Comparison of ENCODE assay signal across 8 cellular contexts in the genomic region with DNA sequence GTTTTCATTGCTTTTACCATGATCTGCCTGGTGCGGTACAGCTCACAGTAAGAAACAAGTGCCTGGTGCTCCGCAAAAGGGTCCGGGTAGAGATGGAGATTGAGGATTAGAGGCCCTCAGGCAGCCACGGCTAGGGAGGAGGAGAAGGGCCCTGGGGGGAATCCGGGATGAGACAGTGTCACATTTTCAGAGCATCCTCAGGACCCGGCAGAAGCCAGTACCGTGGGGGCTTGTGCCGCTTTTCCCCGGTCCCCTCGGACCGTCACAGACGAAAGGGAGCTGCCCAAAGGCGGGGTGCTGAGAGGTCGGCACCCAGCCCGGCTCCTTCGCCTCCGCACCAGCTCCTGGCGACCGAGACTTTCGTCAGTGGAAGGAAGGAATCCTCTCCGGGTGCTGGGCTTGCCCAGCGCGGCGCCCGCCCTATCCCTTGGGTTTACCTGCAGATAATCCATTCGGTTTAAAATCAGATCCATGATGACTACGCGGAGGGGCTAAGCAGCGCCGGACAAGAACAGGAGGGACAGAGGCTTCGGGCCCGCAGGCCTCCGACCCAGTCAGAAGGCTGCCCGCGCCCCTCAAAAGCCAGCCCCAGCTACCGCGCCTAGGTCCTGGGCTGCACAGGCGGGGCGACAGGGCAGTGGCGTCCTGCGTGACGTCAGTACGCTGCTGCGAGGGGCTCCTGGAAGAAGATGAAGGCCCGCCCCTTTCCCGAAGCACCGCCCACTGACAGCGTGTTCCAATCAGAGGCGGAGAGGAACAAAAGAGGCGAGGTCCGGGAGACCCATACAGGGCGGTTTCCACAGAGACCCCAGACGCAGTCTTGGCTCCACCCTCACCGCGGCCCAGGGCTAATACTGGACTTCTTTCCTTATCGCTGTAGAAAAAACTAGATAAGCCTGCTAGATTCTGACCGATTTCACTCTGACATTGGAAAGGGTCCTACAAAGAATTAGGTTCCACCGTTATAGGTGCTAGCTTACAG. TPM values are rescaled to one million over a fixed set of nuclear protein-coding genes. Genes with fewer than 3 reads are reported as not detected.
A peak's percentile ranks its signal among the peaks of the same experiment; 100 is the strongest.
DNase-seq lines count a peak whose midpoint lies in the region; ATAC-seq and TF ChIP-seq lines count a peak whose summit lies in the region.

A gene with protein sequence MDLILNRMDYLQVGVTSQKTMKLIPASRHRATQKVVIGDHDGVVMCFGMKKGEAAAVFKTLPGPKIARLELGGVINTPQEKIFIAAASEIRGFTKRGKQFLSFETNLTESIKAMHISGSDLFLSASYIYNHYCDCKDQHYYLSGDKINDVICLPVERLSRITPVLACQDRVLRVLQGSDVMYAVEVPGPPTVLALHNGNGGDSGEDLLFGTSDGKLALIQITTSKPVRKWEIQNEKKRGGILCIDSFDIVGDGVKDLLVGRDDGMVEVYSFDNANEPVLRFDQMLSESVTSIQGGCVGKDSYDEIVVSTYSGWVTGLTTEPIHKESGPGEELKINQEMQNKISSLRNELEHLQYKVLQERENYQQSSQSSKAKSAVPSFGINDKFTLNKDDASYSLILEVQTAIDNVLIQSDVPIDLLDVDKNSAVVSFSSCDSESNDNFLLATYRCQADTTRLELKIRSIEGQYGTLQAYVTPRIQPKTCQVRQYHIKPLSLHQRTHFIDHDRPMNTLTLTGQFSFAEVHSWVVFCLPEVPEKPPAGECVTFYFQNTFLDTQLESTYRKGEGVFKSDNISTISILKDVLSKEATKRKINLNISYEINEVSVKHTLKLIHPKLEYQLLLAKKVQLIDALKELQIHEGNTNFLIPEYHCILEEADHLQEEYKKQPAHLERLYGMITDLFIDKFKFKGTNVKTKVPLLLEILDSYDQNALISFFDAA (minus strand): TSS at position 634 of the 982 bp plus-strand sequence. CDS start 161 bp downstream, at position 473.

- H3K27me3 Mint-ChIP-seq in CD8-positive, alpha-beta T cell (ENCODE audit: low read depth), result peaks cover 7% of the 10 kb centered on the region

- no peaks in the 10 kb centered on the region for H3K9me3 ChIP-seq in CD8-positive, alpha-beta T cell (ENCODE audit: low read length)
- H3K9me3 ChIP-seq in lower lobe of right lung, result no peaks in the 10 kb centered on the region

- no peaks in the 10 kb centered on the region for H3K9me3 Mint-ChIP-seq in CD8-positive, alpha-beta T cell

- H3K27me3 ChIP-seq in CD8-positive, alpha-beta T cell (ENCODE audit: insufficient read depth, low read length), result no peaks in the 10 kb centered on the region
- no peaks in the 10 kb centered on the region for H3K27me3 ChIP-seq in lower lobe of right lung (ENCODE audit: low read depth)

- CTCF ChIA-PET in CD8-positive, alpha-beta T cell (lab: Charles Lee), result interaction anchor here (1.3 kb wide), 1 partner anchor 27 kb away, joined by 3 read pairs; no protein-coding TSS in a partner anchor

- TF ChIP-seq CTCF in CD8-positive, alpha-beta T cell (IDR thresholded peaks at IDR 0.05), result no peak
- TF ChIP-seq CTCF in lower lobe of right lung (IDR thresholded peaks at IDR 0.05), result no peak

- peak within 1 kb of the TSS; percentile 92 for H3K4me3 ChIP-seq in CD8-positive, alpha-beta T cell (ENCODE audit: low read depth, low read length)
- peak within 1 kb of the TSS; percentile 88 for H3K4me3 ChIP-seq in lower lobe of right lung

- peaks cover 6% of the 10 kb centered on the region for H3K4me1 ChIP-seq in CD8-positive, alpha-beta T cell (ENCODE audit: insufficient read depth, low read length)
- H3K4me1 ChIP-seq in lower lobe of right lung, result peaks cover 17% of the 10 kb centered on the region

- peaks cover 21% of the 10 kb centered on the region for H3K36me3 Mint-ChIP-seq in CD8-positive, alpha-beta T cell

- no peaks in the 10 kb centered on the region for H3K36me3 ChIP-seq in CD8-positive, alpha-beta T cell (ENCODE audit: insufficient read depth, low read length)
- H3K36me3 ChIP-seq in lower lobe of right lung, result peaks cover 4% of the 10 kb centered on the region

- peak within 1 kb of the TSS; percentile 92 for H3K27ac Mint-ChIP-seq in CD8-positive, alpha-beta T cell

- intact Hi-C loops in CD8-positive, alpha-beta T cell (cut with DNase I, micrococcal nuclease), result loop anchor here (1.0 to 10.0 kb wide), 9 partner anchors 46 to 1804 kb away; a partner anchor contains a TSS
- intact Hi-C loops in lower lobe of right lung (cut with DNase I), result no loop called here

- POLR2A ChIA-PET in CD8-positive, alpha-beta T cell (lab: Charles Lee), result interaction anchor here (0.6 to 1.5 kb wide), 3 partner anchors 11 to 862 kb away, joined by 3 to 5 read pairs (median 3); a partner anchor contains a TSS

- DNase-seq in CD8-positive, alpha-beta T cell, result peak; percentile 91 to 98 (median 96)
- DNase-seq in HS-27A (ENCODE audit: low read depth) (peak; percentile 76), lower lobe of right lung (peak; percentile 99)
- DNase-seq in NK-92 treated with Interleukin-12 subunit alpha and Interleukin-12 subunit beta, amount 100 ng/mL, for 24 hours (lab: John Stamatoyannopoulos, UW), result peak; percentile 86
- DNase-seq in activated CD8-positive, alpha-beta memory T cell treated with anti-CD3 and anti-CD28 coated beads for 24 hours, result peak; percentile 98
- DNase-seq in effector CD4-positive, alpha-beta T cell, result peak; percentile 89
- DNase-seq in stimulated activated CD4-positive, alpha-beta T cell treated with anti-CD3 and anti-CD28 coated beads, TNF-alpha, amount 100 ng/mL, for 24 hours (ENCODE audit: low read depth in 3 of 3), result peak; percentile 95 to 99 (median 96)

- H3K4me3 Mint-ChIP-seq in CD8-positive, alpha-beta T cell, result peak within 1 kb of the TSS; percentile 97

- H3K27ac ChIP-seq in CD8-positive, alpha-beta T cell (ENCODE audit: low read depth, low read length), result peak within 1 kb of the TSS; percentile 79
- H3K27ac ChIP-seq in lower lobe of right lung, result peak within 1 kb of the TSS; percentile 86

- peak; percentile 99 for ATAC-seq in CD8-positive, alpha-beta T cell
- ATAC-seq in GM19467 (IDR thresholded peaks at IDR 0.05; ENCODE audit: unreplicated experiment), result peak; percentile 100
- ATAC-seq in lower lobe of right lung, result peak; percentile 100

- peaks cover 14% of the 10 kb centered on the region for H3K4me1 Mint-ChIP-seq in CD8-positive, alpha-beta T cell (ENCODE audit: low read depth)

RNA-seq across cellular contexts. Expression of the gene that starts here (rescaled TPM):
- 1 to 10 TPM; 3.4 to 4.7 TPM for total RNA-seq in CD8-positive, alpha-beta T cell
- 15.1 TPM for total RNA-seq in lower lobe of right lung

Comparison
In these comparisons a context has a peak if more than half of its experiments do, and no peak if none do; other contexts are left out.
1. Peak in every context shown above with its lines: DNase-seq, ATAC-seq, H3K4me3 ChIP-seq and H3K27ac ChIP-seq.